ENCODE assay signal across 26 cellular contexts in the genomic region with DNA sequence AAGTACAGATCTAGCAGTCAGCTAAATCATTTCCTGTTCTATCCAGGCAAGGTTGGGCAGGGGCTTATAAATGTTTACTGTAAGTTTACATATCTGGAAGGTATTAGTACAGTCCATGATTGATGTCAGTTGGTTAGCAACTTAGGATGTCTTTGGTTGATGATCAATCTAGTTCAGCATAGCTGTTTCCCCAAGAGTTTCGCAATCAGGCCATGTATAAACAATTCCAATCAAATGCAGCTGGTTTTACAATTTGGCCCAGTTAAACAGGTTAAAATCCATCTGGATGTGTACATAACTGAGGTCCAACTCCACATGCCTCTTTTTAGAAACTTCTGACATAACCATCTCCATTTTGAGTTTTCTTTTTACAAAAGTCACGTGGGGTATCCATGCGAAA. TPM values are rescaled to one million over a fixed set of nuclear protein-coding genes. Genes with fewer than 3 reads are reported as not detected.
DNase-seq lines count a peak whose midpoint lies in the region; ATAC-seq, FAIRE-seq and TF ChIP-seq lines count a peak whose summit lies in the region.
"Had no signal": no experiment of that assay in that cellular context is flagged by ENCODE, and none has a peak within 500 bp of the region (broad histone marks: within the 10 kb centered on the region; RNA-seq: fewer than 3 reads in every experiment).

No MANE protein-coding gene starts in this region.

- dilution Hi-C loops in IMR-90 (cut with HindIII; ENCODE audit: low sequenced_read_pairs, unreplicated experiment): no loop called here

- H4K20me1 ChIP-seq in IMR-90 (ENCODE audit: insufficient read depth, low read length) (no peaks in the 10 kb centered on the region), H1 (replicated peaks in 1 of 2; ENCODE audit: control insufficient read depth in 1 of 2, insufficient read depth in 2 of 2, low read length in 2 of 2) (no peaks in the 10 kb centered on the region)

- H3K56ac ChIP-seq in IMR-90 (ENCODE audit: extremely low read depth, insufficient read depth, low read length) (no peak overlapping the region), H1 (replicated peaks; ENCODE audit: insufficient read length, low read depth, low read length) (no peak overlapping the region)

- H3K9ac ChIP-seq in IMR-90 (ENCODE audit: low read depth, low read length) (no peak overlapping the region), H1 (replicated peaks in 1 of 4; ENCODE audit: extremely low read depth in 1 of 4, low read depth in 3 of 4, low read length in 3 of 4) (no peak overlapping the region)

- H4K8ac ChIP-seq in IMR-90 (ENCODE audit: low read depth in 2 of 2, low read length in 2 of 2) (no peak overlapping the region), H1 (ENCODE audit: extremely low read depth, insufficient read depth, low read length) (no peak overlapping the region)

- ATAC-seq in IMR-90 (ENCODE audit: low read depth) (peak; percentile 84), left lobe of liver (peak; percentile 63), HG03095 (IDR thresholded peaks at IDR 0.05; ENCODE audit: unreplicated experiment) (no peak)
- ATAC-seq: activated CD4-positive, CD25-positive, alpha-beta regulatory T cell treated with anti-CD3 and anti-CD28 coated beads, Interleukin-2, amount 50 U/mL, for 24 hours; activated T-cell treated with anti-CD3 and anti-CD28 coated beads, Interleukin-2, amount 50 U/mL, for 72 hours; heart left ventricle; stimulated activated effector memory CD8-positive, alpha-beta T cell treated with anti-CD3 and anti-CD28 coated beads, Interleukin-12 subunit alpha, Interleukin-12 subunit beta, amount 100 ng/mL, for 72 hours had no signal

- H4K91ac ChIP-seq in IMR-90 (ENCODE audit: insufficient read depth, low read depth, low read length) (no peak overlapping the region), H1 (replicated peaks; ENCODE audit: insufficient read length, low read length) (no peak overlapping the region)

- FAIRE-seq in H1 (lab: Jason Lieb, UNC): no peak
- FAIRE-seq: GM19239 had no signal

- H3K27ac ChIP-seq in IMR-90 (ENCODE audit: insufficient read depth, low read length) (peak overlapping the region; percentile 24; the same call in 1 of the 2 replicates), H1 (ENCODE audit: low read depth, low read length) (no peak overlapping the region)
- H3K27ac ChIP-seq: epithelial cell of prostate, heart left ventricle, ovary, right lobe of liver, SK-N-MC, thyroid gland had no signal

- H2AK5ac ChIP-seq in IMR-90 (ENCODE audit: low read depth, low read length) (no peak overlapping the region), H1 (ENCODE audit: low read depth, low read length) (no peak overlapping the region)

- POLR2A ChIA-PET in IMR-90 (lab: Charles Lee; ENCODE audit: unreplicated experiment): no interaction called here
- POLR2A ChIA-PET in H1 (lab: Charles Lee; ENCODE audit: partially characterized antibody): interaction anchor here (0.6 kb wide), 1 partner anchor 296 kb away, joined by 3 read pairs; no protein-coding TSS in a partner anchor

- H3K79me2 ChIP-seq in H1 (ENCODE audit: control insufficient read depth in 1 of 2, insufficient read depth in 2 of 2, low read length in 2 of 2): no peaks in the 10 kb centered on the region

- no peak overlapping the region for H2BK15ac ChIP-seq in IMR-90 (ENCODE audit: low read depth, low read length)
- no peak overlapping the region for H2BK15ac ChIP-seq in H1 (ENCODE audit: low read length)

- H3K36me3 ChIP-seq in IMR-90 (ENCODE audit: control insufficient read depth, insufficient read depth, low read length): peaks cover 12% of the 10 kb centered on the region
- H3K36me3 ChIP-seq in H1 (ENCODE audit: control insufficient read depth in 2 of 4, insufficient read depth in 4 of 4, low read length in 3 of 4): peaks cover 0 to 12% (median 3%) of the 10 kb centered on the region in 4 experiments; a peak in 4 of 8 replicates
- H3K36me3 ChIP-seq: ovary, right lobe of liver had no signal

- H3K27me3 ChIP-seq in IMR-90 (ENCODE audit: control insufficient read depth, insufficient read depth, low read length): no peaks in the 10 kb centered on the region
- H3K27me3 ChIP-seq in H1 (replicated peaks in 1 of 4; ENCODE audit: control insufficient read depth in 3 of 4, extremely low read depth in 1 of 4, insufficient read depth in 3 of 4, low read length in 3 of 4): no peaks in the 10 kb centered on the region
- H3K27me3 ChIP-seq: heart left ventricle, ovary, right lobe of liver, thyroid gland had no signal

- H3K18ac ChIP-seq in IMR-90 (ENCODE audit: low read depth, low read length): no peak overlapping the region
- H3K18ac ChIP-seq in H1 (ENCODE audit: extremely low read depth, low read length): no peak overlapping the region

- H3K9me3 ChIP-seq in IMR-90 (ENCODE audit: control insufficient read depth, insufficient read depth, low read length) (peaks cover 32% of the 10 kb centered on the region), H1 (ENCODE audit: insufficient read depth in 2 of 2, low read depth in 1 of 2, low read length in 1 of 2) (peaks cover 32 to 38% of the 10 kb centered on the region in 2 experiments)

- no peak for TF ChIP-seq EP300 in H1 (IDR thresholded peaks at IDR 0.05; ENCODE audit: borderline replicate concordance in 1 of 2, low read depth in 2 of 2, low read length in 2 of 2)

- H3K4ac ChIP-seq in IMR-90 (ENCODE audit: low read depth, low read length): no peak overlapping the region
- H3K4ac ChIP-seq in H1 (replicated peaks; ENCODE audit: insufficient read length, low read depth, low read length): no peak overlapping the region

- H3K14ac ChIP-seq in IMR-90 (replicated peaks; ENCODE audit: low read depth, low read length): no peak overlapping the region
- no peak overlapping the region for H3K14ac ChIP-seq in H1 (ENCODE audit: insufficient read length)

- H3K79me1 ChIP-seq in IMR-90 (ENCODE audit: low read depth in 1 of 2, low read length in 2 of 2): peaks cover 8 to 21% of the 10 kb centered on the region in 2 experiments; a peak in 1 of 4 replicates
- H3K79me1 ChIP-seq in H1 (ENCODE audit: low read depth, low read length): peaks cover 2% of the 10 kb centered on the region; the same call in 1 of the 2 replicates

- in situ Hi-C loops in IMR-90 (cut with MboI; ENCODE audit: low sequenced_read_pairs): no loop called here

- H4K5ac ChIP-seq in IMR-90 (ENCODE audit: low read depth, low read length) (no peak overlapping the region), H1 (ENCODE audit: insufficient read length, low read depth, low read length) (no peak overlapping the region)

- TF ChIP-seq POLR2A in IMR-90 (IDR thresholded peaks at IDR 0.05; ENCODE audit: low read depth, low read length) (no peak), H1 (IDR thresholded peaks at IDR 0.05; ENCODE audit: control extremely low read depth in 1 of 2, low read depth in 2 of 2, low read length in 2 of 2) (no peak)

- no TSS peak for BruUV-seq in IMR-90 (replicated peaks; lab: Mats Ljungman, UMichigan)

- CTCF ChIA-PET in IMR-90 (lab: Yijun Ruan, JAX) (no interaction called here), H1 (lab: Charles Lee; ENCODE audit: partially characterized antibody) (no interaction called here)

- H3K4me3 ChIP-seq in AG10803 (ENCODE audit: low read length): no peak overlapping the region
- H3K4me3 ChIP-seq in IMR-90 (ENCODE audit: insufficient read depth, low read depth, low read length): no peak overlapping the region
- no peak overlapping the region for H3K4me3 ChIP-seq in H1 (ENCODE audit: extremely low read depth in 1 of 4, insufficient read depth in 2 of 4, low read depth in 3 of 4, low read length in 4 of 4)
- H3K4me3 ChIP-seq: heart left ventricle, ovary, right lobe of liver, SK-N-MC, thyroid gland had no signal

- TF ChIP-seq RAD21 in IMR-90 (IDR thresholded peaks at IDR 0.05; ENCODE audit: low read length) (no peak), H1 (IDR thresholded peaks at IDR 0.05 in 1 of 2, conservative IDR thresholded peaks at IDR 0.05 in 1 of 2; ENCODE audit: low read depth in 2 of 2, low read length in 2 of 2) (no peak)

- H2BK5ac ChIP-seq in IMR-90 (ENCODE audit: low read depth, low read length, poor library complexity, severe bottlenecking) (no peak overlapping the region), H1 (ENCODE audit: low read depth, low read length) (no peak overlapping the region)

- no CpG with 5 or more reads among the region's 3 CpGs for WGBS in IMR-90 (ENCODE audit: extremely low coverage in 2 of 2, insufficient read length in 1 of 2), 2 experiments
- 92% methylated on average over 3 of the region's 3 CpGs; no CpG with 5 or more reads in 1 of the 2 experiments for WGBS in H1 (ENCODE audit: extremely low coverage in 1 of 2, insufficient coverage in 1 of 2, insufficient read length in 1 of 2, insufficient replicate concordance in 2 of 2, low coverage in 1 of 2, low lambda C conversion rate in 2 of 2, missing lambda C conversion rate in 1 of 2), 2 experiments

- peak; percentile 94 for DNase-seq in AG10803 (ENCODE audit: low read depth)
- DNase-seq in IMR-90: peak; percentile 89
- DNase-seq in H1 (ENCODE audit: low read depth in 1 of 2, low spot score in 2 of 2): no peak
- no peak for DNase-seq in left lobe of liver (ENCODE audit: low spot score)
- no peak for DNase-seq in dedifferentiated amniotic fluid mesenchymal stem cell (ENCODE audit: extremely low spot score)
- no peak for DNase-seq in COLO668 (lab: John Stamatoyannopoulos, UW; ENCODE audit: unreplicated experiment)
- no peak for DNase-seq in GM20000 (ENCODE audit: low spot score)
- DNase-seq: activated CD8-positive, alpha-beta memory T cell treated with anti-CD3 and anti-CD28 coated beads for 24 hours; activated T-cell treated with anti-CD3 and anti-CD28 coated beads, Interleukin-2, amount 50 U/mL, for 72 hours; Calu3; H7; heart left ventricle; immature natural killer cell; KBM-7; NCI-H1105 treated with DMSO at 0.1 percent for 48 hours; NCI-H2107; NCI-H510A treated with DMSO at 0.1 percent for 48 hours; ovary; right lobe of liver; thyroid gland had no signal

- H2BK120ac ChIP-seq in IMR-90 (ENCODE audit: low read depth, low read length): no peak overlapping the region
- H2BK120ac ChIP-seq in H1 (replicated peaks; ENCODE audit: low read depth, low read length): no peak overlapping the region

- peaks cover 2% of the 10 kb centered on the region; the same call in 1 of the 2 replicates for H3K4me1 ChIP-seq in IMR-90 (ENCODE audit: control insufficient read depth, insufficient read depth, low read length)
- no peaks in the 10 kb centered on the region for H3K4me1 ChIP-seq in H1 (replicated peaks in 1 of 4; ENCODE audit: control insufficient read depth in 3 of 4, insufficient read depth in 4 of 4, low read length in 3 of 4)
- H3K4me1 ChIP-seq: heart left ventricle, thyroid gland had no signal

- TF ChIP-seq CTCF in AG10803 (conservative IDR thresholded peaks at IDR 0.05; ENCODE audit: low read length) (no peak), IMR-90 (conservative IDR thresholded peaks at IDR 0.05; ENCODE audit: low read depth, low read length) (no peak), H1 (IDR thresholded peaks at IDR 0.05; ENCODE audit: control extremely low read depth in 1 of 3, insufficient read depth in 1 of 3, low read depth in 1 of 3, low read length in 3 of 3) (no peak), GM20000 (IDR thresholded peaks at IDR 0.05; ENCODE audit: extremely low read depth, missing control alignments) (no peak)

- H2AFZ ChIP-seq in IMR-90 (replicated peaks; ENCODE audit: low read length, poor library complexity): no peak overlapping the region
- H2AFZ ChIP-seq in H1 (ENCODE audit: low read length): no peak overlapping the region

- intact Hi-C loops in IMR-90 (cut with micrococcal nuclease): no loop called here

- H3K23ac ChIP-seq in IMR-90 (ENCODE audit: low read depth, low read length) (no peak overlapping the region), H1 (ENCODE audit: insufficient read length) (no peak overlapping the region)

- H3K4me2 ChIP-seq in IMR-90 (ENCODE audit: low read depth, low read length): no peak overlapping the region
- no peak overlapping the region for H3K4me2 ChIP-seq in H1 (ENCODE audit: insufficient read depth in 1 of 2, low read depth in 2 of 2, low read length in 2 of 2)

- H2BK12ac ChIP-seq in H1 (ENCODE audit: low read depth, low read length): no peak overlapping the region

- no peaks in the 10 kb centered on the region for H3K23me2 ChIP-seq in H1 (ENCODE audit: low read depth, low read length)

- no peaks in the 10 kb centered on the region for H3K9me1 ChIP-seq in IMR-90 (ENCODE audit: insufficient read depth, low read length)

- H2BK20ac ChIP-seq in IMR-90 (ENCODE audit: low read depth, low read length) (no peak overlapping the region), H1 (ENCODE audit: low read length) (no peak overlapping the region)

- no peak overlapping the region for H2AK9ac ChIP-seq in IMR-90 (replicated peaks; ENCODE audit: low read depth, low read length, poor library complexity)

RNA-seq across cellular contexts. Expression of a gene that starts 6.9 kb away (rescaled TPM):
- total RNA-seq in IMR-90 (2012; rRNA removed): 10.3 and 10.6 TPM in 2 replicates
- polyA plus RNA-seq in IMR-90 (2012; rRNA removed): 0.93 and 1.0 TPM in 2 replicates
- 0.26 and 0.50 TPM in 2 replicates for polyA plus RNA-seq in IMR-90 (2012; cell fraction: cytosol; rRNA removed)
- 0.13 and 1.8 TPM in 2 replicates for polyA plus RNA-seq in IMR-90 (2012; cell fraction: nucleus; rRNA removed; ENCODE audit: low replicate concordance)
- total RNA-seq in H1 (2021; fragmentation: NEBNext Ultra II Directional; extraction: Animal tissue kit (Norgen Biotek cat#: 25700)): 8.4 and 8.9 TPM in 2 replicates
- polyA plus RNA-seq in H1 (2011; rRNA removed): 0.50 and 0.60 TPM in 2 replicates
- 0.71 TPM for polyA plus RNA-seq in H1 (2011; cell fraction: cytosol; rRNA removed)
- 2.9 TPM for polyA plus RNA-seq in H1 (2011; cell fraction: nucleus; rRNA removed)
- 2.7 to 4.6 TPM (median 3.4 TPM) in 4 replicates for polyA plus RNA-seq in H1 (2012, experiment 1 of 2)
- not detected for polyA plus RNA-seq in H1 (2012, experiment 2 of 2)
- polyA plus RNA-seq in H1 (2013, experiment 1 of 2): 3.7 TPM
- 3.2 TPM for polyA plus RNA-seq in H1 (2013, experiment 2 of 2)
- 5.4 and 8.0 TPM in 2 replicates for polyA minus RNA-seq in H1 (2011; rRNA and poly(A)+ RNA removed)
- polyA minus RNA-seq in H1 (2011; cell fraction: cytosol; rRNA and poly(A)+ RNA removed): 6.4 TPM
- 23.9 TPM for polyA minus RNA-seq in H1 (2011; cell fraction: nucleus; rRNA and poly(A)+ RNA removed)
- total RNA-seq in left lobe of liver: 2.9 TPM

RNA-seq across cellular contexts. Expression of a gene that starts 22.8 kb away (rescaled TPM):
- total RNA-seq in IMR-90 (2012; rRNA removed): 15.0 and 18.1 TPM in 2 replicates
- 7.6 and 7.8 TPM in 2 replicates for polyA plus RNA-seq in IMR-90 (2012; rRNA removed)
- polyA plus RNA-seq in IMR-90 (2012; cell fraction: cytosol; rRNA removed): 2.2 and 2.7 TPM in 2 replicates
- 3.7 and 15.2 TPM in 2 replicates for polyA plus RNA-seq in IMR-90 (2012; cell fraction: nucleus; rRNA removed; ENCODE audit: low replicate concordance)
- 13.1 and 16.2 TPM in 2 replicates for total RNA-seq in H1 (2021; fragmentation: NEBNext Ultra II Directional; extraction: Animal tissue kit (Norgen Biotek cat#: 25700))
- polyA plus RNA-seq in H1 (2011; rRNA removed): 4.6 and 4.8 TPM in 2 replicates
- polyA plus RNA-seq in H1 (2011; cell fraction: cytosol; rRNA removed): 6.3 TPM
- polyA plus RNA-seq in H1 (2011; cell fraction: nucleus; rRNA removed): 7.2 TPM
- polyA plus RNA-seq in H1 (2012, experiment 1 of 2): 7.8 to 11.5 TPM (median 9.2 TPM) in 4 replicates
- polyA plus RNA-seq in H1 (2012, experiment 2 of 2): 0.64 TPM
- 7.2 TPM for polyA plus RNA-seq in H1 (2013, experiment 1 of 2)
- 7.6 TPM for polyA plus RNA-seq in H1 (2013, experiment 2 of 2)
- 16.7 and 20.2 TPM in 2 replicates for polyA minus RNA-seq in H1 (2011; rRNA and poly(A)+ RNA removed)
- 7.6 TPM for polyA minus RNA-seq in H1 (2011; cell fraction: cytosol; rRNA and poly(A)+ RNA removed)
- 15.7 TPM for polyA minus RNA-seq in H1 (2011; cell fraction: nucleus; rRNA and poly(A)+ RNA removed)
- 3.3 TPM for total RNA-seq in left lobe of liver

RNA-seq across cellular contexts. Expression of a gene that starts 26.1 kb away (rescaled TPM):
- total RNA-seq in IMR-90 (2012; rRNA removed) (9.0 and 10.8 TPM in 2 replicates), left lobe of liver (2.7 TPM)
- polyA plus RNA-seq in IMR-90 (2012; rRNA removed) (2.5 and 3.5 TPM in 2 replicates), H1 (2011; rRNA removed) (2.0 and 3.1 TPM in 2 replicates)
- 0.42 and 0.47 TPM in 2 replicates for polyA plus RNA-seq in IMR-90 (2012; cell fraction: cytosol; rRNA removed)
- 0.91 and 13.7 TPM in 2 replicates for polyA plus RNA-seq in IMR-90 (2012; cell fraction: nucleus; rRNA removed; ENCODE audit: low replicate concordance)
- 8.6 and 9.0 TPM in 2 replicates for total RNA-seq in H1 (2021; fragmentation: NEBNext Ultra II Directional; extraction: Animal tissue kit (Norgen Biotek cat#: 25700))
- 5.3 TPM for polyA plus RNA-seq in H1 (2011; cell fraction: cytosol; rRNA removed)
- polyA plus RNA-seq in H1 (2011; cell fraction: nucleus; rRNA removed): 2.7 TPM
- 5.1 to 7.7 TPM (median 6.4 TPM) in 4 replicates for polyA plus RNA-seq in H1 (2012, experiment 1 of 2)
- 0.47 TPM for polyA plus RNA-seq in H1 (2012, experiment 2 of 2)
- 6.0 TPM for polyA plus RNA-seq in H1 (2013, experiment 1 of 2)
- 5.4 TPM for polyA plus RNA-seq in H1 (2013, experiment 2 of 2)
- 5.3 and 6.9 TPM in 2 replicates for polyA minus RNA-seq in H1 (2011; rRNA and poly(A)+ RNA removed)
- 3.8 TPM for polyA minus RNA-seq in H1 (2011; cell fraction: cytosol; rRNA and poly(A)+ RNA removed)
- polyA minus RNA-seq in H1 (2011; cell fraction: nucleus; rRNA and poly(A)+ RNA removed): 10.1 TPM

RNA-seq across cellular contexts. Expression of a gene that starts 44.9 kb away (rescaled TPM):
- total RNA-seq in IMR-90 (2012; rRNA removed) (3.4 and 5.0 TPM in 2 replicates), left lobe of liver (1.7 TPM)
- polyA plus RNA-seq in IMR-90 (2012; rRNA removed) (1.4 and 1.5 TPM in 2 replicates), H1 (2011; rRNA removed) (1.1 and 1.5 TPM in 2 replicates)
- polyA plus RNA-seq in IMR-90 (2012; cell fraction: cytosol; rRNA removed): 0.88 and 1.1 TPM in 2 replicates
- 1.2 and 3.7 TPM in 2 replicates for polyA plus RNA-seq in IMR-90 (2012; cell fraction: nucleus; rRNA removed; ENCODE audit: low replicate concordance)
- total RNA-seq in H1 (2021; fragmentation: NEBNext Ultra II Directional; extraction: Animal tissue kit (Norgen Biotek cat#: 25700)): 2.5 and 3.6 TPM in 2 replicates
- polyA plus RNA-seq in H1 (2011; cell fraction: cytosol; rRNA removed): 1.7 TPM
- 0.94 TPM for polyA plus RNA-seq in H1 (2011; cell fraction: nucleus; rRNA removed)
- 2.6 to 3.3 TPM (median 3.0 TPM) in 4 replicates for polyA plus RNA-seq in H1 (2012, experiment 1 of 2)
- 0.21 TPM for polyA plus RNA-seq in H1 (2012, experiment 2 of 2)
- polyA plus RNA-seq in H1 (2013, experiment 1 of 2): 1.7 TPM
- 1.6 TPM for polyA plus RNA-seq in H1 (2013, experiment 2 of 2)
- polyA minus RNA-seq in H1 (2011; rRNA and poly(A)+ RNA removed): 2.5 and 4.2 TPM in 2 replicates
- polyA minus RNA-seq in H1 (2011; cell fraction: cytosol; rRNA and poly(A)+ RNA removed): 1.5 TPM
- polyA minus RNA-seq in H1 (2011; cell fraction: nucleus; rRNA and poly(A)+ RNA removed): 1.8 TPM

Comparison
In these comparisons a context has a peak if more than half of its experiments do, and no peak if none do; other contexts are left out.
1. DNase-seq: peak in AG10803 (single experiment) and IMR-90 (single experiment); none in H1 (0 of 2), left lobe of liver (single experiment), dedifferentiated amniotic fluid mesenchymal stem cell (single experiment), COLO668 (single experiment) and GM20000 (single experiment).